Comparison of ENCODE assay signal across 1 cellular context in the genomic region with DNA sequence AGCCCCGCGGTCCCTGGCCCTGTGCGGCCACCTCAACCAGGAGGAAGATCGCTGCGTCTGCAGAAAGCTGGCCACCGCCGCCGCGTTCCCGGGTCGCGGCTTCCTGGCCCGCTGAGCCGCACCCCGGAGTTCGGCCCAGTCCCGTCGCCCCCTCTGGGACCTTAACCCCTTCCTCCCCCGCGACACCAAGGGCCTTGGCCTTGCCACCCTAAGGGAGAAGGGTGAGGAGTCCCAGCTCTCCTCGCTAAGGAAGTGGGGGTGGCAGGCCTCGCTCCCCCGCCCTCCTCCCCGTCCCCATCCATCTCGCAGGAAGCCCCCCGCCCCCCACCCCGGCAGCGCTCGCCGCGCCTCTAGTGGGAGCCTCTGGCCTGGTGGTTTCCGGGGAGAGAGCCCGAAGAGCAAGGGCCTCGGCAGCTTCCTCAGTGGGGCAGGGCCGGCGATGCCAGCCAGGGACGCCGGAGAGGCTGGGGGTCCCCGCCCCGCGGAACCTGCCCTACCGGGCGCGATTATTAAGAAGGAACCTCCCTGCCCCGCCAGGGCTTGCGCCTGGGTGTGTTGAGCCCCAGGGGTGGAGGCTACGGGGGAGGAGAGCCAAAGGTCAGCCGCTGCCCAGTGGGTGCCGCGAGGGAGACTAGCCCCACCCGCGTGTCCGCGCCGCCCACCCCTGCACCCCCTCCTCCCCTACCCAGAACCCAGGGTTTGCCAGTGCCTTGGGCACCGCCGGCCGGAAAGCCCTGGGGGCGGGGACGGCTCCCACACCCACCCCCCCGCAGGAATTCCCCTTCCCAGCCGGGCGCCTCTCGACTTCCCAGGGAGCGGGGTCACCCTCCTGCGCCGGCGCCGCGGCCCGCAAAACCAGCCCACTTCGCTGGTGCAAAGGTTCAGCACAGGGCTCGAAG.
TF ChIP-seq lines count a peak whose summit lies in the region.

No MANE protein-coding gene starts in this region.

TF ChIP-seq in HCT116, 20 proteins besides CTCF, POLR2A, EP300 and RAD21:
- TF ChIP-seq SIN3A (IDR thresholded peaks at IDR 0.05; ENCODE audit: low read depth) (no peak), SRF (IDR thresholded peaks at IDR 0.05; ENCODE audit: low read depth) (no peak), FOSL1 (IDR thresholded peaks at IDR 0.05; ENCODE audit: low read depth) (no peak), EZH2phosphoT487 (IDR thresholded peaks at IDR 0.05; ENCODE audit: borderline replicate concordance) (no peak), POLR2AphosphoS5 (IDR thresholded peaks at IDR 0.05; ENCODE audit: low read depth, low read length) (peak; percentile 60), ZNF274 (IDR thresholded peaks at IDR 0.05; ENCODE audit: low read depth, low read length) (no peak)
- TF ChIP-seq, protein P1, sequence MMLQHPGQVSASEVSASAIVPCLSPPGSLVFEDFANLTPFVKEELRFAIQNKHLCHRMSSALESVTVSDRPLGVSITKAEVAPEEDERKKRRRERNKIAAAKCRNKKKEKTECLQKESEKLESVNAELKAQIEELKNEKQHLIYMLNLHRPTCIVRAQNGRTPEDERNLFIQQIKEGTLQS (IDR thresholded peaks at IDR 0.05) = no peak
- TF ChIP-seq, protein P2, sequence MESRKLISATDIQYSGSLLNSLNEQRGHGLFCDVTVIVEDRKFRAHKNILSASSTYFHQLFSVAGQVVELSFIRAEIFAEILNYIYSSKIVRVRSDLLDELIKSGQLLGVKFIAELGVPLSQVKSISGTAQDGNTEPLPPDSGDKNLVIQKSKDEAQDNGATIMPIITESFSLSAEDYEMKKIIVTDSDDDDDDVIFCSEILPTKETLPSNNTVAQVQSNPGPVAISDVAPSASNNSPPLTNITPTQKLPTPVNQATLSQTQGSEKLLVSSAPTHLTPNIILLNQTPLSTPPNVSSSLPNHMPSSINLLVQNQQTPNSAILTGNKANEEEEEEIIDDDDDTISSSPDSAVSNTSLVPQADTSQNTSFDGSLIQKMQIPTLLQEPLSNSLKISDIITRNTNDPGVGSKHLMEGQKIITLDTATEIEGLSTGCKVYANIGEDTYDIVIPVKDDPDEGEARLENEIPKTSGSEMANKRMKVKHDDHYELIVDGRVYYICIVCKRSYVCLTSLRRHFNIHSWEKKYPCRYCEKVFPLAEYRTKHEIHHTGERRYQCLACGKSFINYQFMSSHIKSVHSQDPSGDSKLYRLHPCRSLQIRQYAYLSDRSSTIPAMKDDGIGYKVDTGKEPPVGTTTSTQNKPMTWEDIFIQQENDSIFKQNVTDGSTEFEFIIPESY (IDR thresholded peaks at IDR 0.05; ENCODE audit: extremely low read depth, insufficient replicate concordance, low read length) = no peak
